In genomic region chr7:74656911-74657691, GRCh38 we compare ENCODE assay signal across 8 cellular contexts. TPM values are rescaled to one million over a fixed set of nuclear protein-coding genes. Genes with fewer than 3 reads are reported as not detected.
DNase-seq lines count a peak whose midpoint lies in the region; ATAC-seq, FAIRE-seq and TF ChIP-seq lines count a peak whose summit lies in the region.

No MANE protein-coding gene starts in this region.

- DNase-seq in GM12892 (ENCODE audit: insufficient read length) (peak; percentile 89), NCI-H1436 (lab: John Stamatoyannopoulos, UW) (peak; percentile 98), SW480 (ENCODE audit: low spot score) (peak; percentile 99), adrenal gland (peak; percentile 98 to 99 (median 99)), heart left ventricle (peak; percentile 99 to 100 (median 99)), posterior cingulate gyrus (peak; percentile 95 to 100 (median 99)), type B pancreatic cell (ENCODE audit: extremely low spot score, unreplicated experiment) (peak; percentile 99)

- H3K36me3 ChIP-seq in adrenal gland (replicated peaks in 1 of 2) (no peaks in the 10 kb centered on the region), heart left ventricle (no peaks in the 10 kb centered on the region)

- peaks cover 10% of the 10 kb centered on the region for H3K36me3 Mint-ChIP-seq in type B pancreatic cell

- peaks cover 37% of the 10 kb centered on the region for H3K4me1 Mint-ChIP-seq in type B pancreatic cell (ENCODE audit: unreplicated experiment)

- peak overlapping the region; percentile 94 for H3K4me3 Mint-ChIP-seq in type B pancreatic cell

- FAIRE-seq in GM12892 (lab: Jason Lieb, UNC), result peak; percentile 85

- no peak for TF ChIP-seq CTCF in adrenal gland (IDR thresholded peaks at IDR 0.05)
- TF ChIP-seq CTCF in heart left ventricle (IDR thresholded peaks at IDR 0.05), result peak in 10 of 12 donors; percentile 24 to 60 (median 34)
- TF ChIP-seq CTCF in type B pancreatic cell (conservative IDR thresholded peaks at IDR 0.05), result no peak

- H3K27me3 ChIP-seq in adrenal gland (no peaks in the 10 kb centered on the region), heart left ventricle (no peaks in the 10 kb centered on the region)

- H3K4me3 ChIP-seq in adrenal gland (peak overlapping the region in 3 of 4 donors; percentile 57 to 100 (median 82)), heart left ventricle (peak overlapping the region; percentile 72 to 100 (median 99))

- H3K4me1 ChIP-seq in adrenal gland (replicated peaks in 1 of 2) (peaks cover 32 to 46% of the 10 kb centered on the region in 2 donors), heart left ventricle (peaks cover 0 to 47% (median 38%) of the 10 kb centered on the region in 12 donors)

- ATAC-seq in HG02798 (IDR thresholded peaks at IDR 0.05; ENCODE audit: poor library complexity, unreplicated experiment) (peak; percentile 75), heart left ventricle (peak; percentile 92 to 96 (median 93))

- H3K9me3 Mint-ChIP-seq in type B pancreatic cell, result no peaks in the 10 kb centered on the region

- 0 to 1% (median 1%) methylated on average over 36 to 59 of the region's 59 CpGs for WGBS in adrenal gland, 4 donors
- 0 to 1% (median 0%) methylated on average over 27 to 59 of the region's 59 CpGs for WGBS in heart left ventricle, 4 donors

- intact Hi-C loops in adrenal gland (cut with DNase I) (no loop called here), heart left ventricle (cut with DNase I) (loop anchor here in 6 of 10 donors (5.0 to 10.0 kb wide), 5 partner anchors 35 to 202 kb away; partner anchors contain the start of gene GTF2IRD1 (in 4 of the 6)), posterior cingulate gyrus (cut with DNase I) (loop anchor here (5.0 to 10.0 kb wide), 3 partner anchors 202 to 405 kb away; partner anchors contain the start of genes GTF2IRD1 and RFC2)

- no peaks in the 10 kb centered on the region for H3K27me3 Mint-ChIP-seq in type B pancreatic cell

- peak overlapping the region; percentile 96 for H3K27ac Mint-ChIP-seq in type B pancreatic cell

- TF ChIP-seq POLR2A in GM12892 (IDR thresholded peaks at IDR 0.05; ENCODE audit: low read depth, low read length) (peak; percentile 78), adrenal gland (IDR thresholded peaks at IDR 0.05) (peak; percentile 74 to 94), heart left ventricle (IDR thresholded peaks at IDR 0.05) (peak in 1 of 2 donors; percentile 59)

- H3K9me3 ChIP-seq in adrenal gland (replicated peaks in 1 of 3) (no peaks in the 10 kb centered on the region), heart left ventricle (no peaks in the 10 kb centered on the region)

- peak overlapping the region; percentile 74 to 100 (median 99) for H3K27ac ChIP-seq in adrenal gland
- H3K27ac ChIP-seq in heart left ventricle, result peak overlapping the region; percentile 97 to 100 (median 100)

RNA-seq across cellular contexts. Expression of gene GTF2I, which starts 0.4 kb away (rescaled TPM):
- 103 TPM for polyA plus RNA-seq in GM12892 (2012; ENCODE audit: missing spikeins)
- total RNA-seq in adrenal gland (100 to 1,000 TPM; 167 to 393 (median 267) TPM), heart left ventricle (100 to 1,000 TPM in 7 of 9 donors, 10 to 100 TPM in 2; 76.7 to 135 (median 118) TPM), type B pancreatic cell (ENCODE audit: low replicate concordance) (242 and 335 TPM in 2 replicates)
- polyA plus RNA-seq in adrenal gland (100 to 1,000 TPM in 1 of 3 donors, 10 to 100 TPM in 2; 19.0 to 145 (median 63.1) TPM), heart left ventricle (10 to 100 TPM; 28.8 to 38.7 TPM)

Comparison
In these comparisons a context has a peak if more than half of its experiments do, and no peak if none do; other contexts are left out.
1. Peak in every context shown above with its lines: DNase-seq, ATAC-seq, H3K4me3 ChIP-seq and H3K27ac ChIP-seq.
2. CTCF ChIP-seq: peak in heart left ventricle (10 of 12); none in adrenal gland (0 of 6) and type B pancreatic cell (single experiment).
3. intact Hi-C loops: an anchor here in heart left ventricle (5.0 to 10.0 kb wide) and posterior cingulate gyrus (5.0 to 10.0 kb wide); none called in adrenal gland.